Comparison of ENCODE assay signal across 15 cellular contexts in genomic region chr14:60637138-60637489, GRCh38. TPM values are rescaled to one million over a fixed set of nuclear protein-coding genes. Genes with fewer than 3 reads are reported as not detected.
DNase-seq lines count a peak whose midpoint lies in the region; ATAC-seq and TF ChIP-seq lines count a peak whose summit lies in the region.
"Had no signal": no experiment of that assay in that cellular context is flagged by ENCODE, and none has a peak within 500 bp of the region (broad histone marks: within the 10 kb centered on the region; RNA-seq: fewer than 3 reads in every experiment).

No MANE protein-coding gene starts in this region.

- no peaks in the 10 kb centered on the region for H3K9me3 ChIP-seq in tibial nerve
- H3K9me3 ChIP-seq: Caco-2, transverse colon had no signal

- no peak for ATAC-seq in activated naive CD8-positive, alpha-beta T cell treated with anti-CD3 and anti-CD28 coated beads, Interleukin-2, amount 50 U/mL, for 24 hours
- ATAC-seq: HepG2 had no signal

- H3K27me3 Mint-ChIP-seq in activated naive CD8-positive, alpha-beta T cell: peaks cover 36% of the 10 kb centered on the region
- peaks cover 76% of the 10 kb centered on the region for H3K27me3 Mint-ChIP-seq in activated naive CD8-positive, alpha-beta T cell treated with anti-CD3 and anti-CD28 coated beads, Interleukin-2, amount 50 U/mL, for 24 hours
- H3K27me3 Mint-ChIP-seq in nephron (ENCODE audit: low read depth): peaks cover 50% of the 10 kb centered on the region

- peak overlapping the region; percentile 45 for H3K4me3 ChIP-seq in choroid plexus epithelial cell (ENCODE audit: low read depth, low read length)
- H3K4me3 ChIP-seq in tibial nerve: peak overlapping the region; percentile 21 to 49 (median 24)

- no peak overlapping the region for H3K27ac ChIP-seq in tibial nerve
- H3K27ac ChIP-seq: transverse colon had no signal

- no peak for TF ChIP-seq EP300 in tibial nerve (IDR thresholded peaks at IDR 0.05)

- no peaks in the 10 kb centered on the region for H3K36me3 ChIP-seq in tibial nerve
- H3K36me3 ChIP-seq: transverse colon had no signal

- peak overlapping the region; percentile 49 for H3K4me3 Mint-ChIP-seq in activated naive CD8-positive, alpha-beta T cell
- no peak overlapping the region for H3K4me3 Mint-ChIP-seq in activated naive CD8-positive, alpha-beta T cell treated with anti-CD3 and anti-CD28 coated beads, Interleukin-2, amount 50 U/mL, for 24 hours
- H3K4me3 Mint-ChIP-seq in nephron: peak overlapping the region; percentile 51 to 80 (median 68)

- TF ChIP-seq CTCF in choroid plexus epithelial cell (conservative IDR thresholded peaks at IDR 0.05; ENCODE audit: low read depth, low read length) (no peak), nephron (IDR thresholded peaks at IDR 0.05; ENCODE audit: unreplicated experiment in 3 of 3) (no peak), tibial nerve (IDR thresholded peaks at IDR 0.05) (no peak)

- no peak for DNase-seq in activated naive CD8-positive, alpha-beta T cell treated with anti-CD3 and anti-CD28 coated beads, Interleukin-2, amount 50 U/mL, for 24 hours
- DNase-seq in choroid plexus epithelial cell (ENCODE audit: low read depth) (no peak), tibial nerve (ENCODE audit: low spot score in 2 of 2) (no peak), NCI-H1105 (lab: John Stamatoyannopoulos, UW) (no peak), activated gamma-delta T cell treated with Interleukin-2 at 50 U/mL for 16 hours (no peak), germinal center (ENCODE audit: low spot score) (no peak)
- DNase-seq: ACHN; activated CD4-positive, alpha-beta T cell treated with anti-CD3 and anti-CD28 coated beads, Interleukin-2, amount 50 U/mL, for 48 hours; activated gamma-delta T cell; Caco-2; NCI-H1092 treated with DMSO at 0.1 percent for 48 hours; transverse colon had no signal

- no peak for TF ChIP-seq POLR2A in tibial nerve (IDR thresholded peaks at IDR 0.05)

- H3K27ac Mint-ChIP-seq in activated naive CD8-positive, alpha-beta T cell: no peak overlapping the region
- H3K27ac Mint-ChIP-seq in activated naive CD8-positive, alpha-beta T cell treated with anti-CD3 and anti-CD28 coated beads, Interleukin-2, amount 50 U/mL, for 24 hours: no peak overlapping the region
- H3K27ac Mint-ChIP-seq in nephron: peak overlapping the region; percentile 68 to 90 (median 87)

- H3K27me3 ChIP-seq in tibial nerve: peaks cover 0 to 64% of the 10 kb centered on the region in 2 donors

- peaks cover 33% of the 10 kb centered on the region for H3K4me1 Mint-ChIP-seq in activated naive CD8-positive, alpha-beta T cell (ENCODE audit: low read depth)
- H3K4me1 Mint-ChIP-seq in activated naive CD8-positive, alpha-beta T cell treated with anti-CD3 and anti-CD28 coated beads, Interleukin-2, amount 50 U/mL, for 24 hours: peaks cover 16% of the 10 kb centered on the region
- H3K4me1 Mint-ChIP-seq in nephron: peaks cover 79% of the 10 kb centered on the region

- H3K9me3 Mint-ChIP-seq in activated naive CD8-positive, alpha-beta T cell (ENCODE audit: low read depth): no peaks in the 10 kb centered on the region
- H3K9me3 Mint-ChIP-seq in activated naive CD8-positive, alpha-beta T cell treated with anti-CD3 and anti-CD28 coated beads, Interleukin-2, amount 50 U/mL, for 24 hours: no peaks in the 10 kb centered on the region
- no peaks in the 10 kb centered on the region for H3K9me3 Mint-ChIP-seq in nephron

- 30 to 46% methylated on average over 14 to 15 of the region's 16 CpGs for WGBS in tibial nerve, 2 donors

- peaks cover 0 to 26% (median 8%) of the 10 kb centered on the region in 4 donors for H3K4me1 ChIP-seq in tibial nerve
- H3K4me1 ChIP-seq: Caco-2 had no signal

- no peaks in the 10 kb centered on the region for H3K36me3 Mint-ChIP-seq in activated naive CD8-positive, alpha-beta T cell
- H3K36me3 Mint-ChIP-seq in activated naive CD8-positive, alpha-beta T cell treated with anti-CD3 and anti-CD28 coated beads, Interleukin-2, amount 50 U/mL, for 24 hours (ENCODE audit: low read depth): no peaks in the 10 kb centered on the region
- H3K36me3 Mint-ChIP-seq in nephron (ENCODE audit: low read depth): peaks cover 4% of the 10 kb centered on the region

RNA-seq across cellular contexts. Expression of gene SIX1, which starts 12.2 kb away (rescaled TPM):
- 1 to 10 TPM; 5.9 to 7.5 (median 6.2) TPM for total RNA-seq in tibial nerve

Comparison
In these comparisons a context has a peak if more than half of its experiments do, and no peak if none do; other contexts are left out.
1. H3K27ac Mint-ChIP-seq: peak in nephron (3 of 3); none in activated naive CD8-positive, alpha-beta T cell (single experiment) and activated naive CD8-positive, alpha-beta T cell treated with anti-CD3 and anti-CD28 coated beads, Interleukin-2, amount 50 U/mL, for 24 hours (single experiment).